In the genomic region with DNA sequence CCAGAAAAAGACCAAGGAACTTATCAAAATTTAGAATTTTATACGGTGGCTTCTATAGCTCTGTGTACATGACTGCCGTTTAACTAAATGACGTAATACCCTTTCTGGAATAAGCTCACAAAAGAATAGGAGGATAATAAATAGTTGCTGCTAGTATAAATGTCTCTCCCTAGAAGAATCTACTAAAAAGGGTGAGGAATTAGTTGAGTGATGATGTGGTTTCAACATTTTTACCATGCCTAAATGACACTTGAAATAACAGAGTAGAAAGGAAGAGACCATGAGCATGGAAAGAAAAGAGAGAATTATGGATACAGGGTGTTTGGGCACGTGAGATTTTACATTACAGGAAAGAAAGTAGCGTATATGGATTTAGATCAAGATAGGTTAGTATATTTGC, we compare ENCODE assay signal across 35 cellular contexts.
"Had no signal": no experiment of that assay in that cellular context is flagged by ENCODE, and none has a peak within 500 bp of the region (broad histone marks: within the 10 kb centered on the region; RNA-seq: fewer than 3 reads in every experiment).

No MANE protein-coding gene starts in this region.

- H3K27ac ChIP-seq: KMS-11 had no signal

- H3K36me3 ChIP-seq: MG63 had no signal

- H3K4me2 ChIP-seq: KMS-11 had no signal

- DNase-seq: Karpas-422, Kasumi-1, KG1, MG63, MM.1S, MV-4-11, NCI-H1048, NCI-H1092, NCI-H1092 treated with DMSO at 0.1 percent for 48 hours, NCI-H1105, NCI-H1105 treated with DMSO at 0.1 percent for 48 hours, NCI-H1417, NCI-H1417 treated with DMSO at 0.1 percent for 48 hours, NCI-H1436, NCI-H1436 treated with DMSO at 0.1 percent for 48 hours, NCI-H146, NCI-H1694, NCI-H1694 treated with DMSO at 0.1 percent for 48 hours, NCI-H187, NCI-H187 treated with DMSO at 0.1 percent for 48 hours, NCI-H1930, NCI-H2029, NCI-H2029 treated with DMSO at 0.1 percent for 48 hours, NCI-H2081, NCI-H2081 treated with DMSO at 0.1 percent for 48 hours, NCI-H2107, NCI-H2171, NCI-H2171 treated with DMSO at 0.1 percent for 48 hours, NCI-H2227 treated with DMSO at 0.1 percent for 48 hours, NCI-H226, NCI-H345, NCI-H446, NCI-H446 treated with DMSO at 0.1 percent for 48 hours, NCI-H510A had no signal

- H3K27me3 ChIP-seq: MG63 had no signal

- H3K4me3 ChIP-seq: MG63 had no signal

- H3K9ac ChIP-seq: KMS-11 had no signal

- H3K9me3 ChIP-seq: MG63 had no signal
